In genomic region chr9:6015278-6016157, GRCh38 we compare ENCODE assay signal across 8 cellular contexts. TPM values are rescaled to one million over a fixed set of nuclear protein-coding genes. Genes with fewer than 3 reads are reported as not detected.
DNase-seq lines count a peak whose midpoint lies in the region; ATAC-seq, FAIRE-seq and TF ChIP-seq lines count a peak whose summit lies in the region.

TSS of gene RANBP6 (minus strand) at chr9:6015624. CDS start at chr9:6015607, 17 bp downstream.

- DNase-seq in DMS53 treated with DMSO at 0.1 percent for 48 hours (lab: John Stamatoyannopoulos, UW; ENCODE audit: unreplicated experiment) (peak; percentile 80), RCC 7860 (ENCODE audit: low spot score) (peak; percentile 57), activated T-helper 1 cell treated with Interleukin-2 at 50 U/mL for 16 hours (ENCODE audit: low read depth) (peak; percentile 84), esophagus squamous epithelium (lab: John Stamatoyannopoulos, UW) (peak; percentile 30), myocyte (ENCODE audit: low read depth) (peak; percentile 89)
- peak; percentile 81 for DNase-seq in Jurkat, Clone E6-1 (ENCODE audit: low read depth, low spot score)
- DNase-seq in stimulated activated CD8-positive, alpha-beta memory T cell treated with anti-CD3 and anti-CD28 coated beads, Interleukin-7, amount 100 ng/mL, for 48 hours (ENCODE audit: extremely low read depth in 1 of 2, low read depth in 1 of 2): peak; percentile 80 to 88

- no peaks in the 10 kb centered on the region for H3K27me3 ChIP-seq in esophagus squamous epithelium

- intact Hi-C loops in esophagus squamous epithelium (cut with DNase I): no loop called here

- H3K4me1 ChIP-seq in esophagus squamous epithelium: peaks cover 11 to 34% (median 15%) of the 10 kb centered on the region in 3 donors

- no peaks in the 10 kb centered on the region for H3K9me3 ChIP-seq in esophagus squamous epithelium

- H3K36me3 ChIP-seq in esophagus squamous epithelium: peaks cover 0 to 32% (median 0%) of the 10 kb centered on the region in 3 donors

- peak; percentile 97 for ATAC-seq in GM21717 (IDR thresholded peaks at IDR 0.05; ENCODE audit: unreplicated experiment)

- H3K4me3 ChIP-seq in Jurkat, Clone E6-1 (ENCODE audit: low read length): peak within 1 kb of the TSS; percentile 91
- H3K4me3 ChIP-seq in esophagus squamous epithelium: peak within 1 kb of the TSS; percentile 48 to 86 (median 76)

- TF ChIP-seq POLR2A in esophagus squamous epithelium (IDR thresholded peaks at IDR 0.05): peak in 2 of 4 donors; percentile 24 to 46

- no peak for TF ChIP-seq CTCF in esophagus squamous epithelium (IDR thresholded peaks at IDR 0.05)

- 8 to 11% methylated on average over 37 to 42 of the region's 43 CpGs for WGBS in esophagus squamous epithelium, 2 donors

- H3K27ac ChIP-seq in esophagus squamous epithelium: peak within 1 kb of the TSS; percentile 88 to 94 (median 92)

- FAIRE-seq in RCC 7860 (lab: Jason Lieb, UNC): no peak

RNA-seq across cellular contexts. Expression of gene RANBP6, which starts in this region (rescaled TPM):
- polyA plus RNA-seq in Jurkat, Clone E6-1 (2012; ENCODE audit: insufficient read depth, insufficient read length): 24.4 TPM
- total RNA-seq in esophagus squamous epithelium (10 to 100 TPM in 2 of 4 donors, 1 to 10 TPM in 2; 5.9 to 17.7 (median 10.9) TPM), myocyte (38.3 and 42.0 TPM in 2 replicates)
- polyA plus RNA-seq in myocyte (2012): 7.4 TPM

Comparison
In these comparisons a context has a peak if more than half of its experiments do, and no peak if none do; other contexts are left out.
1. Peak in every context shown above with its lines: DNase-seq, ATAC-seq, H3K4me3 ChIP-seq and H3K27ac ChIP-seq.
2. DNase-seq: peak in every context shown above with its lines; median percentile 89 in myocyte; 84 in activated T-helper 1 cell treated with Interleukin-2 at 50 U/mL for 16 hours; 84 in stimulated activated CD8-positive, alpha-beta memory T cell treated with anti-CD3 and anti-CD28 coated beads, Interleukin-7, amount 100 ng/mL, for 48 hours; 81 in Jurkat, Clone E6-1; 80 in DMS53 treated with DMSO at 0.1 percent for 48 hours; 57 in RCC 7860; 30 in esophagus squamous epithelium.